ENCODE assay signal across 1 cellular context in the genomic region with DNA sequence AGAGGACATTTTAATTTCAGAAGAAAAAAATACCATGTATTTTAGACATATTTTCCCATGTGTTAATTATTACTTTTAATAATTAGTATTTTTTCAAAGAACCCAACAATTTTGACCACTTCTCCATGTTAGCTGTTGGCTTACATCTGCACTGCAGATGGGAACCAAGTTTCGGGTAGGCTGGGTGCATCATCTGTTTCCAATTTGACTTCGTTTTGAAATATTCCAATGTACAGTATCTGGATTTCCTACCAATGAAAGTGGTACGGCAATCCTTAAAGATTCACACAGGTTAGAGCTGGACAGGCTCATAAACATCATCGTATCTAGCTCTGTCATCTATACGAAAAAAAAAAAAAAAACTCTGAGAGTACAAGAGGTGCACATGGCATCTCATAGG.
TF ChIP-seq lines count a peak whose summit lies in the region.

No MANE protein-coding gene starts in this region.

TF ChIP-seq in SK-N-SH, 30 proteins besides CTCF, POLR2A, EP300 and RAD21:
- TF ChIP-seq SIN3A (IDR thresholded peaks at IDR 0.05; ENCODE audit: borderline replicate concordance, low read depth, low read length) (no peak), GABPA (IDR thresholded peaks at IDR 0.05; ENCODE audit: low read depth) (no peak), TCF12 (IDR thresholded peaks at IDR 0.05) (no peak), ELF1 (IDR thresholded peaks at IDR 0.05) (no peak), RCOR1 (IDR thresholded peaks at IDR 0.05; ENCODE audit: low read length) (peak; percentile 53; the same call in 1 of the 2 replicates), POLR2AphosphoS5 (IDR thresholded peaks at IDR 0.05; ENCODE audit: low read depth, low read length) (no peak)
